In genomic region chr9:136260936-136261472, GRCh38 we compare ENCODE assay signal across 22 cellular contexts. TPM values are rescaled to one million over a fixed set of nuclear protein-coding genes. Genes with fewer than 3 reads are reported as not detected.
DNase-seq lines count a peak whose midpoint lies in the region; TF ChIP-seq lines count a peak whose summit lies in the region.
"Had no signal": no experiment of that assay in that cellular context is flagged by ENCODE, and none has a peak within 500 bp of the region (broad histone marks: within the 10 kb centered on the region; RNA-seq: fewer than 3 reads in every experiment).

No MANE protein-coding gene starts in this region.

- H3K79me1 ChIP-seq in neuronal stem cell (ENCODE audit: low read depth, low read length): peaks cover 4% of the 10 kb centered on the region

- H2BK15ac ChIP-seq in neuronal stem cell (ENCODE audit: low read length): peak overlapping the region; percentile 92

- H3K36me3 Mint-ChIP-seq in glutamatergic neuron (ENCODE audit: unreplicated experiment): no peaks in the 10 kb centered on the region
- H3K36me3 Mint-ChIP-seq: CD4-positive, CD25-positive, alpha-beta regulatory T cell; CD8-positive, alpha-beta T cell had no signal

- H3K27ac ChIP-seq in BLaER1: peak overlapping the region; percentile 94
- H3K27ac ChIP-seq in HEK293 (ENCODE audit: extremely low read depth, low read depth, low read length): no peak overlapping the region
- H3K27ac ChIP-seq in neuronal stem cell (replicated peaks; ENCODE audit: low read length): no peak overlapping the region
- no peak overlapping the region for H3K27ac ChIP-seq in dorsolateral prefrontal cortex
- H3K27ac ChIP-seq: A549, C4-2B, GM23248 had no signal

- CTCF ChIA-PET in HEK293 (lab: Yijun Ruan, JAX): interaction anchor here (0.6 to 2.0 kb wide), 2 partner anchors 23 to 199 kb away, joined by 5 to 11 read pairs; no protein-coding TSS in a partner anchor

- H3K14ac ChIP-seq in neuronal stem cell (ENCODE audit: low read length): peak overlapping the region; percentile 31

- no peak overlapping the region for H3K4ac ChIP-seq in neuronal stem cell (ENCODE audit: low read length)

- peak overlapping the region; percentile 85 for H3K23ac ChIP-seq in neuronal stem cell (ENCODE audit: low read depth, low read length, poor library complexity)

- H3K27ac Mint-ChIP-seq in glutamatergic neuron (ENCODE audit: unreplicated experiment): peak overlapping the region; percentile 28
- H3K27ac Mint-ChIP-seq: CD4-positive, CD25-positive, alpha-beta regulatory T cell; CD8-positive, alpha-beta T cell had no signal

- no peak overlapping the region for H4K8ac ChIP-seq in neuronal stem cell (ENCODE audit: low read depth, low read length)

- peaks cover 3% of the 10 kb centered on the region for H3K9me3 Mint-ChIP-seq in glutamatergic neuron (ENCODE audit: unreplicated experiment)
- H3K9me3 Mint-ChIP-seq: CD4-positive, CD25-positive, alpha-beta regulatory T cell; CD8-positive, alpha-beta T cell had no signal

- H3K27me3 Mint-ChIP-seq in glutamatergic neuron (ENCODE audit: unreplicated experiment): peaks cover 2% of the 10 kb centered on the region
- H3K27me3 Mint-ChIP-seq: CD4-positive, CD25-positive, alpha-beta regulatory T cell had no signal

- H3K4me1 Mint-ChIP-seq in glutamatergic neuron (ENCODE audit: low read depth, unreplicated experiment): peaks cover 19% of the 10 kb centered on the region
- H3K4me1 Mint-ChIP-seq: CD4-positive, CD25-positive, alpha-beta regulatory T cell had no signal

- no peaks in the 10 kb centered on the region for H3K27me3 ChIP-seq in BLaER1
- peaks cover 0 to 89% (median 0%) of the 10 kb centered on the region in 3 experiments for H3K27me3 ChIP-seq in neuronal stem cell (ENCODE audit: control insufficient read depth in 3 of 3, insufficient read depth in 3 of 3, low read depth in 1 of 3, low read length in 3 of 3)
- H3K27me3 ChIP-seq in dorsolateral prefrontal cortex: no peaks in the 10 kb centered on the region
- H3K27me3 ChIP-seq: BE2C had no signal

- no peak for DNase-seq in glutamatergic neuron
- DNase-seq in neuronal stem cell (ENCODE audit: low spot score): no peak
- DNase-seq in dorsolateral prefrontal cortex: no peak
- DNase-seq in GM13976 (ENCODE audit: low spot score): no peak
- no peak for DNase-seq in NCI-H2029 (lab: John Stamatoyannopoulos, UW)
- DNase-seq: 8988T; ACHN; AML-193; BE2C; Caco-2; CD4-positive, CD25-positive, alpha-beta regulatory T cell; DMS153; DND-41; GM23248; H7; HCEC 1CT had no signal

- H2AFZ ChIP-seq in neuronal stem cell (ENCODE audit: low read length): no peak overlapping the region
- H2AFZ ChIP-seq: GM23248 had no signal

- no peak overlapping the region for H4K91ac ChIP-seq in neuronal stem cell (ENCODE audit: low read depth, low read length, poor library complexity)

- H3K4me1 ChIP-seq in BLaER1 (peaks cover 95% of the 10 kb centered on the region), HEK293 (ENCODE audit: control insufficient read depth, insufficient read depth, low read length) (no peaks in the 10 kb centered on the region), neuronal stem cell (ENCODE audit: control insufficient read depth in 2 of 2, insufficient read depth in 1 of 2, low read depth in 1 of 2, low read length in 2 of 2) (peaks cover 8 to 18% of the 10 kb centered on the region in 2 donors)
- H3K4me1 ChIP-seq: Caco-2 had no signal

- no peak overlapping the region for H2BK5ac ChIP-seq in neuronal stem cell (ENCODE audit: low read length)

- H3K9me3 ChIP-seq in BLaER1: no peaks in the 10 kb centered on the region
- no peaks in the 10 kb centered on the region for H3K9me3 ChIP-seq in HEK293 (ENCODE audit: control insufficient read depth, insufficient read depth, low read depth, low read length)
- no peaks in the 10 kb centered on the region for H3K9me3 ChIP-seq in neuronal stem cell (replicated peaks in 1 of 2; ENCODE audit: control insufficient read depth in 2 of 2, insufficient read depth in 1 of 2, low read depth in 1 of 2, low read length in 2 of 2)
- H3K9me3 ChIP-seq: A549, BE2C, Caco-2 had no signal

- no peak for TF ChIP-seq CTCF in HEK293 (tag by site-specific recombination; IDR thresholded peaks at IDR 0.05)
- TF ChIP-seq CTCF in glutamatergic neuron (IDR thresholded peaks at IDR 0.05; ENCODE audit: partially characterized antibody, unreplicated experiment): no peak
- TF ChIP-seq CTCF in dorsolateral prefrontal cortex (IDR thresholded peaks at IDR 0.05 in 54 of 56, conservative IDR thresholded peaks at IDR 0.05 in 2 of 56; ENCODE audit: low read depth in 1 of 56, partially characterized antibody in 56 of 56): no peak
- TF ChIP-seq CTCF in GM13976 (IDR thresholded peaks at IDR 0.05; ENCODE audit: borderline replicate concordance, control extremely low read depth, extremely low read depth, insufficient read depth, missing control alignments): no peak

- in situ Hi-C loops in GM13976 (cut with MboI; ENCODE audit: low sequenced_read_pairs, unreplicated experiment): no loop called here

- POLR2A ChIA-PET in HEK293 (lab: Yijun Ruan, JAX): interaction anchor here (0.7 kb wide), 1 partner anchor 11 kb away, joined by 3 read pairs; no protein-coding TSS in a partner anchor

- H3K4me3 Mint-ChIP-seq in glutamatergic neuron (ENCODE audit: unreplicated experiment): peak overlapping the region; percentile 67
- H3K4me3 Mint-ChIP-seq: CD4-positive, CD25-positive, alpha-beta regulatory T cell; CD8-positive, alpha-beta T cell had no signal

- no peaks in the 10 kb centered on the region for H3K36me3 ChIP-seq in BLaER1
- H3K36me3 ChIP-seq in HEK293 (ENCODE audit: control insufficient read depth in 2 of 2, insufficient read depth in 1 of 2, low read length in 2 of 2): no peaks in the 10 kb centered on the region
- no peaks in the 10 kb centered on the region for H3K36me3 ChIP-seq in neuronal stem cell (replicated peaks in 1 of 2; ENCODE audit: control insufficient read depth in 2 of 2, insufficient read depth in 2 of 2, low read length in 2 of 2)
- H3K36me3 ChIP-seq: BE2C had no signal

- H2BK120ac ChIP-seq in neuronal stem cell (ENCODE audit: low read depth, low read length): peak overlapping the region; percentile 54

- intact Hi-C loops in dorsolateral prefrontal cortex (cut with DNase I): no loop called here

- H4K20me1 ChIP-seq in BLaER1: no peaks in the 10 kb centered on the region

- peak overlapping the region; percentile 94 for H2AK5ac ChIP-seq in neuronal stem cell (ENCODE audit: low read depth, low read length)

- H3K9ac ChIP-seq in BLaER1: peak overlapping the region; percentile 84; the same call in 1 of the 2 replicates
- no peak overlapping the region for H3K9ac ChIP-seq in neuronal stem cell (ENCODE audit: low read depth, low read length, poor library complexity)
- H3K9ac ChIP-seq: GM23248 had no signal

- peak overlapping the region; percentile 93 for H3K4me2 ChIP-seq in BLaER1
- no peak overlapping the region for H3K4me2 ChIP-seq in neuronal stem cell (ENCODE audit: insufficient read depth, low read length, poor library complexity, severe bottlenecking)
- H3K4me2 ChIP-seq: A549 had no signal

- no peak overlapping the region for H3K18ac ChIP-seq in neuronal stem cell (ENCODE audit: low read length)

- WGBS in neuronal stem cell (ENCODE audit: extremely low coverage in 2 of 2, insufficient read length in 2 of 2, insufficient replicate concordance in 1 of 2), 2 donors: no CpG with 5 or more reads among the region's 20 CpGs

- no peak overlapping the region for H2BK12ac ChIP-seq in neuronal stem cell (ENCODE audit: low read length)

- H3K4me3 ChIP-seq in BLaER1 (no peak overlapping the region), HEK293 (ENCODE audit: low read depth, low read length) (no peak overlapping the region), neuronal stem cell (ENCODE audit: low read length in 2 of 2) (no peak overlapping the region), dorsolateral prefrontal cortex (no peak overlapping the region)
- H3K4me3 ChIP-seq: A549, GM23248 had no signal

TF ChIP-seq in HEK293, 187 proteins besides CTCF, POLR2A, EP300 and RAD21:
- TF ChIP-seq ZNF398 (tag by site-specific recombination; IDR thresholded peaks at IDR 0.05) (no peak), GLIS2 (tag by site-specific recombination; IDR thresholded peaks at IDR 0.05) (0 out of 2 replicates have a peak, but pooled peaks have one; percentile 14), ZNF488 (tag by site-specific recombination; IDR thresholded peaks at IDR 0.05) (no peak)

RNA-seq across cellular contexts. Expression of gene QSOX2, which starts 15.4 kb away (rescaled TPM):
- total RNA-seq in glutamatergic neuron (ENCODE audit: unreplicated experiment) (21.2 TPM), dorsolateral prefrontal cortex (10 to 100 TPM in 119 of 120 experiments, 1 to 10 TPM in 1; 9.6 to 20.4 (median 14.1) TPM)
- polyA plus RNA-seq in neuronal stem cell (2013, experiment 1 of 2): 11.3 TPM
- 11.5 TPM for polyA plus RNA-seq in neuronal stem cell (2013, experiment 2 of 2)

RNA-seq across cellular contexts. Expression of gene CCDC187, which starts 42.9 kb away (rescaled TPM):
- total RNA-seq in glutamatergic neuron (ENCODE audit: unreplicated experiment): 15.8 TPM
- 0.08 TPM for polyA plus RNA-seq in neuronal stem cell (2013, experiment 1 of 2)
- 0.08 TPM for polyA plus RNA-seq in neuronal stem cell (2013, experiment 2 of 2)
- total RNA-seq in dorsolateral prefrontal cortex: under 1 TPM in 64 of 120 experiments, not detected in 56; 0.03 to 0.26 (median 0.08) TPM
- total RNA-seq: CD4-positive, CD25-positive, alpha-beta regulatory T cell; GM23248; H1; H7 had no signal
- polyA plus RNA-seq: CD4-positive, CD25-positive, alpha-beta regulatory T cell; GM23248 had no signal

RNA-seq across cellular contexts. Expression of gene LHX3, which starts 56.1 kb away (rescaled TPM):
- total RNA-seq in glutamatergic neuron (ENCODE audit: unreplicated experiment) (0.81 TPM), dorsolateral prefrontal cortex (under 1 TPM in 1 of 120 experiments, not detected in 119; 0.35 TPM)
- not detected for polyA plus RNA-seq in neuronal stem cell (2013, experiment 1 of 2)
- not detected for polyA plus RNA-seq in neuronal stem cell (2013, experiment 2 of 2)
- total RNA-seq: CD4-positive, CD25-positive, alpha-beta regulatory T cell; GM23248; H1 had no signal
- polyA plus RNA-seq: CD4-positive, CD25-positive, alpha-beta regulatory T cell; GM23248 had no signal

Comparison
In these comparisons a context has a peak if more than half of its experiments do, and no peak if none do; other contexts are left out.
1. RNA of gene CCDC187, which starts 42.9 kb away (total RNA-seq): 15.8 TPM in glutamatergic neuron (single experiment); 0.03 to 0.26 TPM in dorsolateral prefrontal cortex; every median in the first group is over 10 times any median in the second.